Comparison of ENCODE assay signal across 7 cellular contexts in genomic region chr16:79923431-79923830, GRCh38.
"Had no signal": no experiment of that assay in that cellular context is flagged by ENCODE, and none has a peak within 500 bp of the region (broad histone marks: within the 10 kb centered on the region; RNA-seq: fewer than 3 reads in every experiment).

No MANE protein-coding gene starts in this region.

- H3K9ac ChIP-seq: KMS-11 had no signal

- H3K27ac ChIP-seq: HL-60, KMS-11 had no signal

- DNase-seq: IMR-90, KBM-7, KG1 had no signal

- FAIRE-seq: HepG2, HTR-8/SVneo had no signal

- ATAC-seq: HepG2 had no signal

- H3K4me2 ChIP-seq: KMS-11 had no signal
